7 cellular contexts compared by ENCODE assay signal in genomic region chr17:81393684-81394376, GRCh38. TPM values are rescaled to one million over a fixed set of nuclear protein-coding genes. Genes with fewer than 3 reads are reported as not detected.
DNase-seq lines count a peak whose midpoint lies in the region; ATAC-seq and TF ChIP-seq lines count a peak whose summit lies in the region.

No MANE protein-coding gene starts in this region.

- H3K9me2 ChIP-seq in SK-N-SH, result no peaks in the 10 kb centered on the region

- no peak overlapping the region for H3K4me3 ChIP-seq in GM12864 (ENCODE audit: low read depth, low read length)
- H3K4me3 ChIP-seq in SK-N-SH (ENCODE audit: low read depth in 2 of 2, low read length in 1 of 2), result peak overlapping the region; percentile 70 to 73
- H3K4me3 ChIP-seq in cardiac fibroblast (replicated peaks in 1 of 2; ENCODE audit: low read depth in 2 of 2, low read length in 2 of 2), result peak overlapping the region; percentile 30 to 63
- peak overlapping the region; percentile 73 to 84 (median 80) for H3K4me3 ChIP-seq in sigmoid colon

- peak; percentile 24 for DNase-seq in GM12864 (ENCODE audit: low read depth)
- DNase-seq in NCI-H1105 (lab: John Stamatoyannopoulos, UW), result peak; percentile 99
- DNase-seq in SK-N-SH, result peak; percentile 99
- DNase-seq in cardiac fibroblast (ENCODE audit: low read depth in 2 of 2), result peak; percentile 100
- peak; percentile 92 for DNase-seq in iPS-NIHi11 (ENCODE audit: low spot score)
- peak; percentile 100 for DNase-seq in sigmoid colon

- no peaks in the 10 kb centered on the region for H3K36me3 ChIP-seq in SK-N-SH (replicated peaks in 1 of 2; ENCODE audit: control insufficient read depth in 1 of 2, insufficient read depth in 2 of 2, low read length in 1 of 2)
- no peaks in the 10 kb centered on the region for H3K36me3 ChIP-seq in sigmoid colon

- WGBS in SK-N-SH (ENCODE audit: low lambda C conversion rate), result 1% methylated on average over 17 of the region's 63 CpGs
- WGBS in sigmoid colon, 2 donors, result 0 to 1% methylated on average over 63 of the region's 63 CpGs

- peak; percentile 51 for TF ChIP-seq RAD21 in SK-N-SH (IDR thresholded peaks at IDR 0.05; ENCODE audit: low read length)

- CTCF ChIA-PET in SK-N-SH (lab: Yijun Ruan, JAX), result interaction anchor here (0.9 to 8.6 kb wide), 13 partner anchors 22 to 141 kb away, joined by 3 to 104 read pairs (median 5); no protein-coding TSS in a partner anchor

- intact Hi-C loops in sigmoid colon (cut with DNase I), result loop anchor here (2.0 to 5.0 kb wide), 2 partner anchors 97 to 119 kb away; partner anchors contain the start of genes ACTG1 and SLC38A10

- H2AFZ ChIP-seq in SK-N-SH (ENCODE audit: low read depth), result no peak overlapping the region

- TF ChIP-seq CTCF in GM12864 (IDR thresholded peaks at IDR 0.05; ENCODE audit: low read depth, low read length, missing control alignments), result no peak
- TF ChIP-seq CTCF in SK-N-SH (IDR thresholded peaks at IDR 0.05), result peak; percentile 42
- no peak for TF ChIP-seq CTCF in cardiac fibroblast (IDR thresholded peaks at IDR 0.05; ENCODE audit: low read depth, low read length)
- no peak for TF ChIP-seq CTCF in sigmoid colon (IDR thresholded peaks at IDR 0.05)

- TF ChIP-seq POLR2A in sigmoid colon (IDR thresholded peaks at IDR 0.05), result peak; percentile 71 to 77

- H3K9me3 ChIP-seq in SK-N-SH (no peaks in the 10 kb centered on the region), sigmoid colon (no peaks in the 10 kb centered on the region)

- H3K27me3 ChIP-seq in SK-N-SH (ENCODE audit: insufficient read depth) (no peaks in the 10 kb centered on the region), sigmoid colon (no peaks in the 10 kb centered on the region)

- peaks cover 54% of the 10 kb centered on the region for H3K79me2 ChIP-seq in SK-N-SH (ENCODE audit: insufficient read depth)

- TF ChIP-seq EP300 in SK-N-SH (IDR thresholded peaks at IDR 0.05; ENCODE audit: borderline replicate concordance in 1 of 2, low read depth in 1 of 2, low read length in 1 of 2), result peak; percentile 91
- TF ChIP-seq EP300 in sigmoid colon (IDR thresholded peaks at IDR 0.05), result peak in 1 of 4 donors; percentile 87

- H4K20me1 ChIP-seq in SK-N-SH (ENCODE audit: insufficient read depth), result peaks cover 35% of the 10 kb centered on the region

- ATAC-seq in HG03135 (IDR thresholded peaks at IDR 0.05; ENCODE audit: unreplicated experiment), result no peak

- peak overlapping the region; percentile 82; the same call in 1 of the 2 replicates for H3K9ac ChIP-seq in SK-N-SH

- peaks cover 37 to 75% of the 10 kb centered on the region in 2 experiments for H3K4me1 ChIP-seq in SK-N-SH (ENCODE audit: control insufficient read depth in 1 of 2, insufficient read depth in 2 of 2, low read depth in 1 of 2, low read length in 1 of 2)
- H3K4me1 ChIP-seq in sigmoid colon, result peaks cover 0 to 67% (median 49%) of the 10 kb centered on the region in 4 donors

- POLR2A ChIA-PET in SK-N-SH (lab: Yijun Ruan, JAX), result interaction anchor here (1.5 kb wide), 2 partner anchors 36 to 82 kb away, joined by 6 to 9 read pairs; no protein-coding TSS in a partner anchor

- H3F3A ChIP-seq in SK-N-SH (replicated peaks; ENCODE audit: insufficient read depth), result peaks cover 34% of the 10 kb centered on the region

- H3K27ac ChIP-seq in SK-N-SH (ENCODE audit: low read depth in 2 of 2, low read length in 1 of 2), result peak overlapping the region; percentile 53 to 81; a peak in 3 of 4 replicates
- H3K27ac ChIP-seq in sigmoid colon, result peak overlapping the region; percentile 93 to 99 (median 98)

- H3K4me2 ChIP-seq in SK-N-SH, result peak overlapping the region; percentile 93

TF ChIP-seq in SK-N-SH, 30 proteins besides CTCF, POLR2A, EP300 and RAD21 (continues in another document):
- peak; percentile 91 for TF ChIP-seq MXI1 (IDR thresholded peaks at IDR 0.05; ENCODE audit: low read depth, low read length)
- TF ChIP-seq USF1 (IDR thresholded peaks at IDR 0.05; ENCODE audit: borderline replicate concordance, low read depth), result peak; percentile 84
- no peak for TF ChIP-seq EZH2phosphoT487 (IDR thresholded peaks at IDR 0.05; ENCODE audit: borderline replicate concordance, low read depth)
- peak; percentile 80; the same call in 1 of the 2 replicates for TF ChIP-seq RXRA (IDR thresholded peaks at IDR 0.05; ENCODE audit: borderline replicate concordance, low read depth)
- TF ChIP-seq SMC3 (IDR thresholded peaks at IDR 0.05; ENCODE audit: low read depth, low read length), result 0 out of 2 replicates have a peak, but pooled peaks have one; percentile 9
- TF ChIP-seq FOSL2 (IDR thresholded peaks at IDR 0.05; ENCODE audit: borderline replicate concordance, low read depth), result peak; percentile 38; the same call in 1 of the 2 replicates
- TF ChIP-seq CHD2 (IDR thresholded peaks at IDR 0.05; ENCODE audit: low read length, partially characterized antibody), result peak; percentile 97
- peak; percentile 75; the same call in 1 of the 2 replicates for TF ChIP-seq MEF2A (IDR thresholded peaks at IDR 0.05; ENCODE audit: borderline replicate concordance, low read depth)
- TF ChIP-seq RCOR1 (IDR thresholded peaks at IDR 0.05; ENCODE audit: low read length), result peak; percentile 95
- TF ChIP-seq TCF12 (IDR thresholded peaks at IDR 0.05), result peak; percentile 90
- TF ChIP-seq TAF1 (IDR thresholded peaks at IDR 0.05; ENCODE audit: borderline replicate concordance, low read depth, low read length), result peak; percentile 88
- peak; percentile 74 for TF ChIP-seq YY1 (IDR thresholded peaks at IDR 0.05; ENCODE audit: low read depth)
- peak; percentile 97 for TF ChIP-seq SIN3A (IDR thresholded peaks at IDR 0.05; ENCODE audit: borderline replicate concordance, low read depth, low read length)
- TF ChIP-seq NRF1 (IDR thresholded peaks at IDR 0.05; ENCODE audit: low read depth, low read length), result no peak
- TF ChIP-seq REST (IDR thresholded peaks at IDR 0.05; ENCODE audit: low read depth, low read length), result peak; percentile 86
- TF ChIP-seq POLR2AphosphoS5 (IDR thresholded peaks at IDR 0.05; ENCODE audit: low read depth, low read length), result peak; percentile 92
- peak; percentile 54 for TF ChIP-seq RFX5 (IDR thresholded peaks at IDR 0.05; ENCODE audit: low read length)
- peak; percentile 99 for TF ChIP-seq FOXJ3 (CRISPR knock-in tag; IDR thresholded peaks at IDR 0.05)
- TF ChIP-seq JUND (IDR thresholded peaks at IDR 0.05), result no peak; the same call in 1 of the 2 replicates
- TF ChIP-seq ZBTB33 (IDR thresholded peaks at IDR 0.05; ENCODE audit: borderline replicate concordance, low read depth), result peak; percentile 91
- peak; percentile 100 for TF ChIP-seq NFIC (IDR thresholded peaks at IDR 0.05; ENCODE audit: borderline replicate concordance)

RNA-seq across cellular contexts. Expression of gene BAHCC1, which starts 1.4 kb away (rescaled TPM):
- polyA plus RNA-seq in SK-N-SH (2012; rRNA removed) (3.6 and 6.4 TPM in 2 replicates), sigmoid colon (10 to 100 TPM in 1 of 3 donors, 1 to 10 TPM in 2; 1.8 to 12.9 (median 3.0) TPM)
- polyA plus RNA-seq in SK-N-SH (2012; cell fraction: cytosol; rRNA removed), result 1.4 and 4.3 TPM in 2 replicates
- polyA plus RNA-seq in SK-N-SH (2012; cell fraction: nucleus; rRNA removed), result 27.3 and 28.3 TPM in 2 replicates
- 10 to 100 TPM in 1 of 4 donors, 1 to 10 TPM in 3; 3.8 to 18.6 (median 7.2) TPM for total RNA-seq in sigmoid colon

Comparison
In these comparisons a context has a peak if more than half of its experiments do, and no peak if none do; other contexts are left out.
1. DNase-seq: peak in every context shown above with its lines; median percentile 100 in cardiac fibroblast; 100 in sigmoid colon; 99 in NCI-H1105; 99 in SK-N-SH; 92 in iPS-NIHi11; 24 in GM12864.